In genomic region chr20:33648396-33649004, GRCh38 we compare ENCODE assay signal across 14 cellular contexts. TPM values are rescaled to one million over a fixed set of nuclear protein-coding genes. Genes with fewer than 3 reads are reported as not detected.
DNase-seq lines count a peak whose midpoint lies in the region; ATAC-seq, FAIRE-seq and TF ChIP-seq lines count a peak whose summit lies in the region.
"Had no signal": no experiment of that assay in that cellular context is flagged by ENCODE, and none has a peak within 500 bp of the region (broad histone marks: within the 10 kb centered on the region; RNA-seq: fewer than 3 reads in every experiment).

No MANE protein-coding gene starts in this region.

- peak overlapping the region; percentile 38 for H3K27ac Mint-ChIP-seq in memory B cell
- H3K27ac Mint-ChIP-seq: nephron; T-helper 1 cell treated with Interleukin-12 subunit alpha and Interleukin-12 subunit beta and Interleukin-4 antibody, amounts not matched to agents 30 μg/mL and 1 μg/mL, for 36 hours had no signal

- no TSS peak for BruUV-seq in OCI-LY7 (replicated peaks; lab: Mats Ljungman, UMichigan)

- H3K4me1 ChIP-seq in OCI-LY7 (ENCODE audit: insufficient read depth, low read length, poor library complexity, severe bottlenecking) = peaks cover 12% of the 10 kb centered on the region

- CTCF ChIA-PET in OCI-LY7 (lab: Charles Lee; ENCODE audit: unreplicated experiment) = interaction anchor here (0.9 kb wide), 1 partner anchor 81 kb away, joined by 3 read pairs; no protein-coding TSS in a partner anchor

- ATAC-seq in memory B cell (ENCODE audit: low read depth) = no peak
- no peak for ATAC-seq in GM19397 (IDR thresholded peaks at IDR 0.05; ENCODE audit: unreplicated experiment)

- peaks cover 13% of the 10 kb centered on the region for H3K4me1 Mint-ChIP-seq in memory B cell

- H3K4me3 Mint-ChIP-seq in memory B cell = no peak overlapping the region
- H3K4me3 Mint-ChIP-seq: nephron; T-helper 1 cell treated with Interleukin-12 subunit alpha and Interleukin-12 subunit beta and Interleukin-4 antibody, amounts not matched to agents 30 μg/mL and 1 μg/mL, for 36 hours had no signal

- H3K4me3 ChIP-seq in H7 (ENCODE audit: insufficient read depth, low read depth, low read length) (no peak overlapping the region), bronchial epithelial cell (ENCODE audit: low read depth, low read length) (no peak overlapping the region), OCI-LY7 (ENCODE audit: low read depth, low read length, poor library complexity, severe bottlenecking) (no peak overlapping the region)

- H3K27me3 ChIP-seq in H7 (ENCODE audit: control insufficient read depth, insufficient read depth, low read length) = no peaks in the 10 kb centered on the region
- no peaks in the 10 kb centered on the region for H3K27me3 ChIP-seq in bronchial epithelial cell (ENCODE audit: control insufficient read depth, insufficient read depth, low read length)

- TF ChIP-seq CTCF in bronchial epithelial cell (IDR thresholded peaks at IDR 0.05; ENCODE audit: insufficient read depth, low read length, severe bottlenecking) (no peak), OCI-LY7 (conservative IDR thresholded peaks at IDR 0.05; ENCODE audit: low read length) (no peak)

- H2AFZ ChIP-seq in OCI-LY7 (ENCODE audit: low read length) = no peak overlapping the region

- no peaks in the 10 kb centered on the region for H3K9me2 ChIP-seq in OCI-LY7 (ENCODE audit: insufficient read depth, low read length)

- POLR2A ChIA-PET in OCI-LY7 (lab: Charles Lee) = interaction anchor here (0.6 kb wide), 1 partner anchor 131 kb away, joined by 3 read pairs; no protein-coding TSS in a partner anchor

- no peak for FAIRE-seq in bronchial epithelial cell (lab: Jason Lieb, UNC)

- H3K9me3 ChIP-seq in OCI-LY7 (ENCODE audit: low read length) = no peaks in the 10 kb centered on the region

- H3K36me3 ChIP-seq in H7 (replicated peaks; ENCODE audit: control insufficient read depth, insufficient read depth, low read length) (peaks cover 8% of the 10 kb centered on the region), bronchial epithelial cell (ENCODE audit: control insufficient read depth, insufficient read depth, low read length) (peaks cover 5% of the 10 kb centered on the region), OCI-LY7 (ENCODE audit: insufficient read depth, low read length) (peaks cover 49% of the 10 kb centered on the region)

- H3K27ac ChIP-seq in OCI-LY7 (ENCODE audit: low read depth, low read length, poor library complexity, severe bottlenecking) = no peak overlapping the region

- DNase-seq in 8988T (peak; percentile 13), H7 (peak; percentile 31), bronchial epithelial cell (ENCODE audit: low read depth) (peak; percentile 70), memory B cell (ENCODE audit: low spot score in 2 of 2) (no peak), NCI-H1436 (lab: John Stamatoyannopoulos, UW) (no peak), cerebellum (ENCODE audit: low spot score) (no peak), OCI-LY7 (ENCODE audit: low spot score) (no peak)
- DNase-seq: activated CD4-positive, alpha-beta T cell treated with anti-CD3 and anti-CD28 coated beads, Interleukin-2, amount 50 U/mL, for 1 hour; activated gamma-delta T cell treated with Interleukin-2 at 50 U/mL for 16 hours; CD4-positive, CD25-positive, alpha-beta regulatory T cell had no signal

- intact Hi-C loops in OCI-LY7 (cut with micrococcal nuclease; ENCODE audit: unreplicated experiment) = no loop called here

- H3K36me3 Mint-ChIP-seq in memory B cell = peaks cover 10% of the 10 kb centered on the region

- H4K20me1 ChIP-seq in OCI-LY7 (ENCODE audit: insufficient read depth, low read length) = peaks cover 5% of the 10 kb centered on the region; the same call in 1 of the 2 replicates

- no peak overlapping the region for H3K4me2 ChIP-seq in OCI-LY7 (ENCODE audit: low read length)

- H3K27me3 Mint-ChIP-seq in memory B cell = no peaks in the 10 kb centered on the region
- H3K27me3 Mint-ChIP-seq: CD4-positive, CD25-positive, alpha-beta regulatory T cell had no signal

- no peaks in the 10 kb centered on the region for H3K9me3 Mint-ChIP-seq in memory B cell
- H3K9me3 Mint-ChIP-seq: CD4-positive, CD25-positive, alpha-beta regulatory T cell; nephron; T-helper 1 cell treated with Interleukin-12 subunit alpha and Interleukin-12 subunit beta and Interleukin-4 antibody, amounts not matched to agents 30 μg/mL and 1 μg/mL, for 36 hours had no signal

- no peaks in the 10 kb centered on the region for H3K79me2 ChIP-seq in OCI-LY7 (ENCODE audit: insufficient read depth, low read depth, low read length)

RNA-seq across cellular contexts. Expression of gene C20orf144, which starts 13.6 kb away (rescaled TPM):
- 0.11 TPM in 1 of 2 replicates, not detected in the other for total RNA-seq in H7 (2014; rRNA removed; shearing (Covaris generic))
- total RNA-seq in bronchial epithelial cell (0.13 TPM in 1 of 2 replicates, not detected in the other), cerebellum (not detected), OCI-LY7 (2022) (0.31 and 0.42 TPM in 2 replicates)
- 0.18 and 0.44 TPM in 2 replicates for total RNA-seq in OCI-LY7 (2014; rRNA removed; shearing (Covaris generic))
- total RNA-seq: CD4-positive, CD25-positive, alpha-beta regulatory T cell; kidney epithelial cell had no signal

RNA-seq across cellular contexts. Expression of gene ACTL10, which starts 18.2 kb away (rescaled TPM):
- 1.3 and 1.4 TPM in 2 replicates for total RNA-seq in H7 (2014; rRNA removed; shearing (Covaris generic))
- total RNA-seq in bronchial epithelial cell (1.2 and 1.6 TPM in 2 replicates), cerebellum (0.64 TPM), OCI-LY7 (2022) (5.1 and 5.6 TPM in 2 replicates)
- total RNA-seq in OCI-LY7 (2014; rRNA removed; shearing (Covaris generic)) = 7.4 and 11.7 TPM in 2 replicates

RNA-seq across cellular contexts. Expression of gene NECAB3, which starts 25.7 kb away (rescaled TPM):
- total RNA-seq in H7 (2014; rRNA removed; shearing (Covaris generic)) = 39.9 and 56.7 TPM in 2 replicates
- total RNA-seq in bronchial epithelial cell (8.1 and 8.7 TPM in 2 replicates), cerebellum (34.1 TPM), OCI-LY7 (2022) (71.3 and 79.4 TPM in 2 replicates)
- 48.2 and 62.4 TPM in 2 replicates for total RNA-seq in OCI-LY7 (2014; rRNA removed; shearing (Covaris generic))

RNA-seq across cellular contexts. Expression of gene E2F1, which starts 37.7 kb away (rescaled TPM):
- 51.8 and 57.8 TPM in 2 replicates for total RNA-seq in H7 (2014; rRNA removed; shearing (Covaris generic))
- 0.26 and 0.64 TPM in 2 replicates for total RNA-seq in bronchial epithelial cell
- 5.9 TPM for total RNA-seq in cerebellum
- total RNA-seq in OCI-LY7 (2014; rRNA removed; shearing (Covaris generic)) = 128 and 135 TPM in 2 replicates
- 148 and 168 TPM in 2 replicates for total RNA-seq in OCI-LY7 (2022)

Comparison
In these comparisons a context has a peak if more than half of its experiments do, and no peak if none do; other contexts are left out.
1. DNase-seq: peak in 8988T (single experiment), H7 (single experiment) and bronchial epithelial cell (single experiment); none in memory B cell (0 of 2), NCI-H1436 (single experiment), cerebellum (single experiment) and OCI-LY7 (single experiment).